15 cellular contexts compared by ENCODE assay signal in the genomic region with DNA sequence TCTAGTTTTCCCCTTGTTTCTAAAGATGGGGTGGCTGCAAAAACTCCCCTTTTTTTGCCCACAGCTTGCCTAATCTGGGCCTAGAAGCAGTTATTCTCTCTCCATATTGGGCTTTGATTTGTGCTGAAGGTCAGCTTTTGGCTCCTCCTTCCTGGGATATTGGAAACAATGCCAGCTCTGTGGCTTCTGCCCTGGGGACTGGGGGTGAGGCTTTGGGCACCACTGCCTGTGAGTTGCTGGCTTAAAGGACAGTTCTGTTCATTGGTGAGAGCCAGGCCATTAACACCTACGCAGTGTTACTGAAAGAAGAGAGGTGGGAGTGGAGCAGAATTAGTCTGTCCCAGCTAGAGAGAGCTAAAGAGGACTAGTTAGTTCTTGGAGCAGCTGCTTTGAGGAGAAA. TPM values are rescaled to one million over a fixed set of nuclear protein-coding genes. Genes with fewer than 3 reads are reported as not detected.
DNase-seq lines count a peak whose midpoint lies in the region; ATAC-seq and TF ChIP-seq lines count a peak whose summit lies in the region.
"Had no signal": no experiment of that assay in that cellular context is flagged by ENCODE, and none has a peak within 500 bp of the region (broad histone marks: within the 10 kb centered on the region; RNA-seq: fewer than 3 reads in every experiment).

No MANE protein-coding gene starts in this region.

- H3K36me3 ChIP-seq in tibial nerve, result no peaks in the 10 kb centered on the region
- H3K36me3 ChIP-seq: sigmoid colon, suprapubic skin had no signal

- H3K4me3 ChIP-seq in tibial nerve, result no peak overlapping the region
- H3K4me3 ChIP-seq: sigmoid colon, suprapubic skin had no signal

- no peaks in the 10 kb centered on the region for H3K9me3 ChIP-seq in tibial nerve
- H3K9me3 ChIP-seq: sigmoid colon, SK-N-SH, suprapubic skin had no signal

- no peak for TF ChIP-seq CTCF in tibial nerve (IDR thresholded peaks at IDR 0.05)

- DNase-seq in SK-MEL-5 (ENCODE audit: low read depth, low spot score) (peak; percentile 99), fibroblast of peridontal ligament (ENCODE audit: extremely low read depth) (peak; percentile 19), myocyte (ENCODE audit: low read depth) (peak; percentile 62), tibial nerve (ENCODE audit: low spot score in 2 of 2) (no peak), germinal center (ENCODE audit: low spot score) (no peak), cortex of kidney (lab: John Stamatoyannopoulos, UW) (no peak)
- DNase-seq: activated T-cell treated with anti-CD3 and anti-CD28 coated beads for 4 hours; CD8-positive, alpha-beta T cell; dermis blood vessel endothelial cell; GDM1; sigmoid colon; SK-N-SH had no signal

- peak in 1 of 2 donors; percentile 48 for TF ChIP-seq EP300 in tibial nerve (IDR thresholded peaks at IDR 0.05)

- WGBS in tibial nerve, 2 donors, result 55 to 56% methylated on average over 1 of the region's 1 CpG

- H3K4me1 ChIP-seq in tibial nerve, result peaks cover 0 to 63% (median 23%) of the 10 kb centered on the region in 4 donors

- in situ Hi-C loops in SK-MEL-5 (cut with HindIII; ENCODE audit: low pct_unique_long_range_greater_than_20kb, low sequenced_read_pairs), result no loop called here

- peak overlapping the region; percentile 46 to 97 (median 74) for H3K27ac ChIP-seq in tibial nerve
- H3K27ac ChIP-seq: sigmoid colon, suprapubic skin had no signal

- H3K27me3 ChIP-seq in tibial nerve, result no peaks in the 10 kb centered on the region
- H3K27me3 ChIP-seq: sigmoid colon, suprapubic skin had no signal

- ATAC-seq in GM19463 (IDR thresholded peaks at IDR 0.05; ENCODE audit: unreplicated experiment), result no peak
- no peak for ATAC-seq in HG02571 (IDR thresholded peaks at IDR 0.05; ENCODE audit: unreplicated experiment)
- ATAC-seq: CD8-positive, alpha-beta T cell had no signal

- TF ChIP-seq POLR2A in tibial nerve (IDR thresholded peaks at IDR 0.05), result no peak

RNA-seq across cellular contexts. Expression of a gene that starts 4.3 kb away (rescaled TPM):
- 37.7 and 39.4 TPM in 2 replicates for total RNA-seq in SK-MEL-5 (2014; rRNA removed; shearing (Covaris generic))
- polyA plus RNA-seq in SK-MEL-5 (2015; cell fraction: cytosol; rRNA removed), result 21.1 and 30.4 TPM in 2 replicates
- 5.9 and 9.9 TPM in 2 replicates for polyA plus RNA-seq in SK-MEL-5 (2015; cell fraction: nucleus; rRNA removed)
- total RNA-seq in myocyte, result 13.0 and 15.6 TPM in 2 replicates
- polyA plus RNA-seq in myocyte (2012), result 7.4 TPM
- 10 to 100 TPM; 15.3 to 23.7 (median 17.2) TPM for total RNA-seq in tibial nerve

RNA-seq across cellular contexts. Expression of a gene that starts 17.6 kb away (rescaled TPM):
- total RNA-seq in SK-MEL-5 (2014; rRNA removed; shearing (Covaris generic)), result 7.9 and 8.9 TPM in 2 replicates
- polyA plus RNA-seq in SK-MEL-5 (2015; cell fraction: cytosol; rRNA removed), result 3.3 and 5.2 TPM in 2 replicates
- polyA plus RNA-seq in SK-MEL-5 (2015; cell fraction: nucleus; rRNA removed), result 38.9 and 39.8 TPM in 2 replicates
- 22.9 and 36.1 TPM in 2 replicates for total RNA-seq in myocyte
- 3.2 TPM for polyA plus RNA-seq in myocyte (2012)
- 10 to 100 TPM; 39.0 to 56.9 (median 45.2) TPM for total RNA-seq in tibial nerve

Comparison
In these comparisons a context has a peak if more than half of its experiments do, and no peak if none do; other contexts are left out.
1. DNase-seq: peak in SK-MEL-5 (single experiment), fibroblast of peridontal ligament (single experiment) and myocyte (single experiment); none in tibial nerve (0 of 2), germinal center (single experiment) and cortex of kidney (single experiment).